Comparison of ENCODE assay signal across 8 cellular contexts in genomic region chr15:31870336-31871158, GRCh38. TPM values are rescaled to one million over a fixed set of nuclear protein-coding genes. Genes with fewer than 3 reads are reported as not detected.
DNase-seq lines count a peak whose midpoint lies in the region; FAIRE-seq and TF ChIP-seq lines count a peak whose summit lies in the region.

Gene OTUD7A, minus strand, starts transcription at chr15:31870673.

- no peak within 1 kb of the TSS for H2BK15ac ChIP-seq in neuronal stem cell (ENCODE audit: low read length)

- H3K9me2 ChIP-seq in Loucy (replicated peaks; ENCODE audit: low read depth, low read length) = no peaks in the 10 kb centered on the region

- no peaks in the 10 kb centered on the region for H3K79me1 ChIP-seq in neuronal stem cell (ENCODE audit: low read depth, low read length)

- H3F3A ChIP-seq in Loucy (ENCODE audit: low read depth) = no peaks in the 10 kb centered on the region

- H3K14ac ChIP-seq in neuronal stem cell (ENCODE audit: low read length) = no peak within 1 kb of the TSS

- FAIRE-seq in frontal cortex (lab: Jason Lieb, UNC) = no peak

- DNase-seq in Daoy (ENCODE audit: low read depth) = peak; percentile 90
- DNase-seq in H4 (ENCODE audit: low spot score) = peak; percentile 53
- DNase-seq in SHP77 (lab: John Stamatoyannopoulos, UW) = peak; percentile 62 to 83
- DNase-seq in activated gamma-delta T cell treated with anti-CD3 and anti-CD28 coated beads, Interleukin-2, amount 50 U/mL, for 16 hours (ENCODE audit: low read depth) = peak; percentile 66
- peak; percentile 93 to 96 for DNase-seq in frontal cortex (ENCODE audit: low spot score in 2 of 2)
- DNase-seq in neuronal stem cell (ENCODE audit: low spot score) = peak; percentile 88

- H4K20me1 ChIP-seq in Loucy (ENCODE audit: insufficient read depth, low read length, poor library complexity, severe bottlenecking) = no peaks in the 10 kb centered on the region

- peak within 1 kb of the TSS; percentile 74 for H3K4me3 ChIP-seq in Loucy (ENCODE audit: low read length, poor library complexity, severe bottlenecking)
- peak within 1 kb of the TSS; percentile 63 to 88 for H3K4me3 ChIP-seq in neuronal stem cell (ENCODE audit: low read length in 2 of 2)
- peak within 1 kb of the TSS; percentile 73 to 83 for H3K4me3 ChIP-seq in stomach smooth muscle (ENCODE audit: low read length in 2 of 2)

- H3K4me1 ChIP-seq in Loucy (ENCODE audit: insufficient read depth, low read length, poor library complexity, severe bottlenecking) = peaks cover 4% of the 10 kb centered on the region
- H3K4me1 ChIP-seq in neuronal stem cell (ENCODE audit: control insufficient read depth in 2 of 2, insufficient read depth in 1 of 2, low read depth in 1 of 2, low read length in 2 of 2) = peaks cover 0 to 2% of the 10 kb centered on the region in 2 donors
- H3K4me1 ChIP-seq in stomach smooth muscle (ENCODE audit: control insufficient read depth, insufficient read depth, low read length) = peaks cover 10% of the 10 kb centered on the region

- no peak within 1 kb of the TSS for H2BK12ac ChIP-seq in neuronal stem cell (ENCODE audit: low read length)

- H3K27me3 ChIP-seq in Loucy (ENCODE audit: insufficient read depth, low read length, poor library complexity, severe bottlenecking) (no peaks in the 10 kb centered on the region), neuronal stem cell (ENCODE audit: control insufficient read depth in 3 of 3, insufficient read depth in 3 of 3, low read depth in 1 of 3, low read length in 3 of 3) (peaks cover 3 to 19% (median 15%) of the 10 kb centered on the region in 3 experiments), stomach smooth muscle (ENCODE audit: control insufficient read depth in 1 of 2, insufficient read depth in 2 of 2, low read length in 2 of 2) (no peaks in the 10 kb centered on the region)

- no peaks in the 10 kb centered on the region for H3K79me2 ChIP-seq in Loucy (ENCODE audit: insufficient read depth, low read length)

- H3K4me2 ChIP-seq in Loucy (ENCODE audit: low read depth, low read length, poor library complexity, severe bottlenecking) = peak within 1 kb of the TSS; percentile 86
- peak within 1 kb of the TSS; percentile 87 for H3K4me2 ChIP-seq in neuronal stem cell (ENCODE audit: insufficient read depth, low read length, poor library complexity, severe bottlenecking)

- H3K18ac ChIP-seq in neuronal stem cell (ENCODE audit: low read length) = peak within 1 kb of the TSS; percentile 92

- H2BK5ac ChIP-seq in neuronal stem cell (ENCODE audit: low read length) = no peak within 1 kb of the TSS

- no peak within 1 kb of the TSS for H3K4ac ChIP-seq in neuronal stem cell (ENCODE audit: low read length)

- H2BK120ac ChIP-seq in neuronal stem cell (ENCODE audit: low read depth, low read length) = no peak within 1 kb of the TSS

- H3K23ac ChIP-seq in neuronal stem cell (ENCODE audit: low read depth, low read length, poor library complexity) = no peak within 1 kb of the TSS

- H3K9ac ChIP-seq in Loucy (ENCODE audit: low read depth, low read length, poor library complexity, severe bottlenecking) (peak within 1 kb of the TSS; percentile 54), neuronal stem cell (ENCODE audit: low read depth, low read length, poor library complexity) (peak within 1 kb of the TSS; percentile 87), stomach smooth muscle (ENCODE audit: low read length in 2 of 2) (peak within 1 kb of the TSS; percentile 49 to 74)

- no peak for TF ChIP-seq CTCF in Loucy (conservative IDR thresholded peaks at IDR 0.05; ENCODE audit: low read length)

- no peak within 1 kb of the TSS for H4K8ac ChIP-seq in neuronal stem cell (ENCODE audit: low read depth, low read length)

- H2AFZ ChIP-seq in Loucy (ENCODE audit: low read length) = peak within 1 kb of the TSS; percentile 92
- H2AFZ ChIP-seq in neuronal stem cell (ENCODE audit: low read length) = peak within 1 kb of the TSS; percentile 99

- no CpG with 5 or more reads among the region's 120 CpGs for WGBS in neuronal stem cell (ENCODE audit: extremely low coverage in 2 of 2, insufficient read length in 2 of 2, insufficient replicate concordance in 1 of 2), 2 donors

- H3K27ac ChIP-seq in neuronal stem cell (replicated peaks; ENCODE audit: low read length) (peak within 1 kb of the TSS; percentile 74), stomach smooth muscle (ENCODE audit: low read length) (peak within 1 kb of the TSS; percentile 68)

- H3K36me3 ChIP-seq in Loucy (ENCODE audit: insufficient read depth, low read length) = no peaks in the 10 kb centered on the region
- H3K36me3 ChIP-seq in neuronal stem cell (replicated peaks in 1 of 2; ENCODE audit: control insufficient read depth in 2 of 2, insufficient read depth in 2 of 2, low read length in 2 of 2) = no peaks in the 10 kb centered on the region
- H3K36me3 ChIP-seq in stomach smooth muscle (ENCODE audit: control insufficient read depth in 2 of 2, insufficient read depth in 2 of 2, low read length in 2 of 2) = no peaks in the 10 kb centered on the region

- H3K9me3 ChIP-seq in Loucy (ENCODE audit: insufficient read depth, low read depth, low read length) (no peaks in the 10 kb centered on the region), neuronal stem cell (replicated peaks in 1 of 2; ENCODE audit: control insufficient read depth in 2 of 2, insufficient read depth in 1 of 2, low read depth in 1 of 2, low read length in 2 of 2) (no peaks in the 10 kb centered on the region), stomach smooth muscle (ENCODE audit: control insufficient read depth in 2 of 2, low read length in 2 of 2) (no peaks in the 10 kb centered on the region)

- no peak within 1 kb of the TSS for H2AK5ac ChIP-seq in neuronal stem cell (ENCODE audit: low read depth, low read length)

- H4K91ac ChIP-seq in neuronal stem cell (ENCODE audit: low read depth, low read length, poor library complexity) = no peak within 1 kb of the TSS

RNA-seq across cellular contexts. Expression of gene OTUD7A, which starts in this region (rescaled TPM):
- 0.06 and 1.3 TPM in 2 replicates for total RNA-seq in Daoy (2014; rRNA removed; shearing (Covaris generic))
- 0.16 TPM in 1 of 2 replicates, not detected in the other for total RNA-seq in H4 (2014; rRNA removed; shearing (Covaris generic))
- 6.9 TPM for total RNA-seq in frontal cortex
- 0.42 TPM for polyA plus RNA-seq in neuronal stem cell (2013, experiment 1 of 2)
- 0.42 TPM for polyA plus RNA-seq in neuronal stem cell (2013, experiment 2 of 2)

Comparison
In these comparisons a context has a peak if more than half of its experiments do, and no peak if none do; other contexts are left out.
1. Peak in every context shown above with its lines: DNase-seq, H3K4me3 ChIP-seq and H3K27ac ChIP-seq.
2. Peak in DNase-seq in H4; RNA of the gene not detected or under 1 TPM.